Comparison of ENCODE assay signal across 20 cellular contexts in genomic region chr15:60706145-60706544, GRCh38.
A peak's percentile ranks its signal among the peaks of the same experiment; 100 is the strongest.
DNase-seq lines count a peak whose midpoint lies in the region; ATAC-seq, FAIRE-seq and TF ChIP-seq lines count a peak whose summit lies in the region.
"Had no signal": no experiment of that assay in that cellular context is flagged by ENCODE, and none has a peak within 500 bp of the region (broad histone marks: within the 10 kb centered on the region; RNA-seq: fewer than 3 reads in every experiment).

No MANE protein-coding gene starts in this region.

- H3K36me3 Mint-ChIP-seq in activated T-helper 17 cell treated with anti-CD3 and anti-CD28 coated beads, Interleukin-2, amount 50 U/mL, for 72 hours (ENCODE audit: low read depth) = peaks cover 17% of the 10 kb centered on the region

- H2BK120ac ChIP-seq in IMR-90 (ENCODE audit: low read depth, low read length) = peak overlapping the region; percentile 41
- H2BK120ac ChIP-seq in mesenchymal stem cell (ENCODE audit: low read depth, low read length) = peak overlapping the region; percentile 15

- no peaks in the 10 kb centered on the region for H3K9me3 ChIP-seq in IMR-90 (ENCODE audit: control insufficient read depth, insufficient read depth, low read length)
- no peaks in the 10 kb centered on the region for H3K9me3 ChIP-seq in mesenchymal stem cell (ENCODE audit: control insufficient read depth, low read length)
- no peaks in the 10 kb centered on the region for H3K9me3 ChIP-seq in osteoblast (ENCODE audit: low read depth, low read length)
- no peaks in the 10 kb centered on the region for H3K9me3 ChIP-seq in colonic mucosa
- no peaks in the 10 kb centered on the region for H3K9me3 ChIP-seq in HepG2 (ENCODE audit: low read length)

- dilution Hi-C loops in IMR-90 (cut with HindIII; ENCODE audit: low sequenced_read_pairs, unreplicated experiment) = no loop called here

- POLR2A ChIA-PET in IMR-90 (lab: Charles Lee; ENCODE audit: unreplicated experiment) (no interaction called here), HepG2 (lab: Yijun Ruan, JAX) (no interaction called here)

- no peak overlapping the region for H2BK5ac ChIP-seq in IMR-90 (ENCODE audit: low read depth, low read length, poor library complexity, severe bottlenecking)
- H2BK5ac ChIP-seq in mesenchymal stem cell (ENCODE audit: low read depth, low read length, poor library complexity, severe bottlenecking) = no peak overlapping the region

- no peak overlapping the region for H3K56ac ChIP-seq in IMR-90 (ENCODE audit: extremely low read depth, insufficient read depth, low read length)

- ATAC-seq in IMR-90 (ENCODE audit: low read depth) (no peak), GM18861 (IDR thresholded peaks at IDR 0.05; ENCODE audit: unreplicated experiment) (no peak), HepG2 (no peak)
- no peak for ATAC-seq in activated T-helper 17 cell treated with anti-CD3 and anti-CD28 coated beads, Interleukin-2, amount 50 U/mL, for 72 hours (replicated peaks)
- ATAC-seq: A549 had no signal

- DNase-seq in IMR-90 (no peak), mesenchymal stem cell (no peak), osteoblast (ENCODE audit: insufficient read length, low spot score, missing footprints) (peak; percentile 11), colonic mucosa (no peak), HepG2 (ENCODE audit: low spot score) (no peak), HTR-8/SVneo (ENCODE audit: insufficient read length, low spot score) (no peak)
- DNase-seq: AML-193; CD4-positive, alpha-beta T cell; DMS153; DMS79; GDM1; HCEC 1CT; KG1 had no signal

- no peaks in the 10 kb centered on the region for H3K79me1 ChIP-seq in IMR-90 (ENCODE audit: low read depth in 1 of 2, low read length in 2 of 2)
- no peaks in the 10 kb centered on the region for H3K79me1 ChIP-seq in mesenchymal stem cell (replicated peaks; ENCODE audit: low read length, poor library complexity, severe bottlenecking)

- no peak overlapping the region for H3K4ac ChIP-seq in IMR-90 (ENCODE audit: low read depth, low read length)
- H3K4ac ChIP-seq in mesenchymal stem cell (ENCODE audit: low read depth in 1 of 2, low read length in 2 of 2) = peak overlapping the region in 1 of 2 experiments; percentile 51

- H2BK20ac ChIP-seq in IMR-90 (ENCODE audit: low read depth, low read length) = peak overlapping the region; percentile 46; the same call in 1 of the 2 replicates

- H3K9ac ChIP-seq in IMR-90 (ENCODE audit: low read depth, low read length) (no peak overlapping the region), mesenchymal stem cell (ENCODE audit: low read length) (no peak overlapping the region), colonic mucosa (ENCODE audit: low read depth in 2 of 2, low read length in 2 of 2) (no peak overlapping the region), HepG2 (ENCODE audit: insufficient read depth, low read depth, low read length) (no peak overlapping the region)

- H3K36me3 ChIP-seq in IMR-90 (ENCODE audit: control insufficient read depth, insufficient read depth, low read length) = no peaks in the 10 kb centered on the region
- H3K36me3 ChIP-seq in mesenchymal stem cell (ENCODE audit: control insufficient read depth in 1 of 2, insufficient read depth in 2 of 2, low read depth in 1 of 2, low read length in 2 of 2) = no peaks in the 10 kb centered on the region
- no peaks in the 10 kb centered on the region for H3K36me3 ChIP-seq in osteoblast (ENCODE audit: insufficient read depth, low read length)
- H3K36me3 ChIP-seq in colonic mucosa = no peaks in the 10 kb centered on the region
- H3K36me3 ChIP-seq in HepG2 (replicated peaks in 1 of 2; ENCODE audit: control insufficient read depth in 1 of 2, insufficient read depth in 2 of 2, low read length in 2 of 2) = no peaks in the 10 kb centered on the region

- CTCF ChIA-PET in IMR-90 (lab: Yijun Ruan, JAX) (interaction anchor here (1.7 kb wide), 1 partner anchor 30 kb away, joined by 4 read pairs; no protein-coding TSS in a partner anchor), HepG2 (lab: Yijun Ruan, JAX; ENCODE audit: low intra/inter-chr PET ratio, low total read pairs) (no interaction called here)

- peaks cover 12% of the 10 kb centered on the region for H3K4me1 ChIP-seq in IMR-90 (ENCODE audit: control insufficient read depth, insufficient read depth, low read length)
- no peaks in the 10 kb centered on the region for H3K4me1 ChIP-seq in mesenchymal stem cell (ENCODE audit: control insufficient read depth, insufficient read depth, low read depth, low read length)
- no peaks in the 10 kb centered on the region for H3K4me1 ChIP-seq in osteoblast (ENCODE audit: insufficient read depth, low read length)
- no peaks in the 10 kb centered on the region for H3K4me1 ChIP-seq in colonic mucosa
- peaks cover 22% of the 10 kb centered on the region for H3K4me1 ChIP-seq in HepG2 (ENCODE audit: insufficient read depth, low read length)
- H3K4me1 ChIP-seq: A549 had no signal

- TF ChIP-seq EP300 in HepG2 (IDR thresholded peaks at IDR 0.05; ENCODE audit: low read depth in 2 of 2, low read length in 2 of 2) (no peak), HepG2 (CRISPR knock-in tag; IDR thresholded peaks at IDR 0.05; ENCODE audit: borderline replicate concordance) (no peak)

- H3K27me3 ChIP-seq in IMR-90 (ENCODE audit: control insufficient read depth, insufficient read depth, low read length) = no peaks in the 10 kb centered on the region
- no peaks in the 10 kb centered on the region for H3K27me3 ChIP-seq in mesenchymal stem cell (ENCODE audit: control insufficient read depth in 1 of 2, insufficient read depth in 1 of 2, low read length in 2 of 2)
- no peaks in the 10 kb centered on the region for H3K27me3 ChIP-seq in osteoblast (ENCODE audit: insufficient read depth, low read length)
- H3K27me3 ChIP-seq in colonic mucosa = no peaks in the 10 kb centered on the region
- H3K27me3 ChIP-seq in HepG2 (ENCODE audit: control insufficient read depth in 1 of 2, insufficient read depth in 2 of 2, low read length in 2 of 2) = peaks cover 2 to 24% of the 10 kb centered on the region in 2 experiments; a peak in 2 of 5 replicates

- H3K18ac ChIP-seq in IMR-90 (ENCODE audit: low read depth, low read length) (no peak overlapping the region), mesenchymal stem cell (ENCODE audit: low read depth in 1 of 2, low read length in 2 of 2) (peak overlapping the region in 1 of 2 experiments; percentile 25)

- H3K27me3 Mint-ChIP-seq in activated T-helper 17 cell treated with anti-CD3 and anti-CD28 coated beads, Interleukin-2, amount 50 U/mL, for 72 hours = no peaks in the 10 kb centered on the region
- H3K27me3 Mint-ChIP-seq: CD4-positive, alpha-beta T cell had no signal

- FAIRE-seq in HepG2 (lab: Jason Lieb, UNC) (no peak), HTR-8/SVneo (lab: Jason Lieb, UNC) (no peak)
- FAIRE-seq: GM12892, GM18507 had no signal

- peak overlapping the region; percentile 45 to 63 for H2BK12ac ChIP-seq in mesenchymal stem cell (ENCODE audit: low read length in 2 of 2)

- H3K23ac ChIP-seq in IMR-90 (ENCODE audit: low read depth, low read length) (no peak overlapping the region), mesenchymal stem cell (ENCODE audit: low read length in 2 of 2) (no peak overlapping the region)

- no peaks in the 10 kb centered on the region for H3K79me2 ChIP-seq in osteoblast (ENCODE audit: insufficient read depth, low read length)
- H3K79me2 ChIP-seq in HepG2 (ENCODE audit: insufficient read depth, low read length) = no peaks in the 10 kb centered on the region

- H2AFZ ChIP-seq in IMR-90 (replicated peaks; ENCODE audit: low read length, poor library complexity) = no peak overlapping the region
- H2AFZ ChIP-seq in mesenchymal stem cell (ENCODE audit: low read depth, low read length) = no peak overlapping the region
- H2AFZ ChIP-seq in osteoblast (ENCODE audit: low read length) = no peak overlapping the region
- H2AFZ ChIP-seq in HepG2 (ENCODE audit: low read length) = no peak overlapping the region

- H2BK15ac ChIP-seq in IMR-90 (ENCODE audit: low read depth, low read length) (0 out of 3 replicates have a peak overlapping the region, but pooled peaks have one; percentile 60), mesenchymal stem cell (ENCODE audit: low read depth, poor library complexity, severe bottlenecking) (no peak overlapping the region)

- H3K27ac ChIP-seq in IMR-90 (ENCODE audit: insufficient read depth, low read length) (no peak overlapping the region), mesenchymal stem cell (ENCODE audit: low read length, poor library complexity, severe bottlenecking) (no peak overlapping the region), osteoblast (ENCODE audit: low read depth, low read length) (no peak overlapping the region), colonic mucosa (no peak overlapping the region), HepG2 (ENCODE audit: extremely low read length, insufficient read depth, low read length) (no peak overlapping the region)
- H3K27ac ChIP-seq: A549, C4-2B, HL-60 had no signal

- H3K4me3 ChIP-seq in IMR-90 (ENCODE audit: insufficient read depth, low read depth, low read length) = no peak overlapping the region
- no peak overlapping the region for H3K4me3 ChIP-seq in mesenchymal stem cell (ENCODE audit: insufficient read depth in 1 of 2, low read depth in 1 of 2, low read length in 2 of 2)
- no peak overlapping the region for H3K4me3 ChIP-seq in osteoblast (ENCODE audit: insufficient read depth, low read length)
- no peak overlapping the region for H3K4me3 ChIP-seq in colonic mucosa
- H3K4me3 ChIP-seq in HepG2 (replicated peaks in 1 of 3; ENCODE audit: insufficient read depth in 1 of 3, low read depth in 2 of 3, low read length in 3 of 3) = no peak overlapping the region
- H3K4me3 ChIP-seq: A549 had no signal

- H3K9me1 ChIP-seq in IMR-90 (ENCODE audit: insufficient read depth, low read length) = peaks cover 16% of the 10 kb centered on the region

- H3K4me2 ChIP-seq in IMR-90 (ENCODE audit: low read depth, low read length) (no peak overlapping the region), mesenchymal stem cell (ENCODE audit: low read length, poor library complexity, severe bottlenecking) (no peak overlapping the region), osteoblast (ENCODE audit: insufficient read depth, low read length) (no peak overlapping the region), HepG2 (ENCODE audit: low read depth, low read length) (no peak overlapping the region)
- H3K4me2 ChIP-seq: A549 had no signal

- in situ Hi-C loops in IMR-90 (cut with MboI; ENCODE audit: low sequenced_read_pairs) (no loop called here), HepG2 (cut with HindIII; ENCODE audit: extremely low pct_ligation_motif_present, low pct_unique_long_range_greater_than_20kb) (no loop called here)

- no peak overlapping the region for H2AK9ac ChIP-seq in IMR-90 (replicated peaks; ENCODE audit: low read depth, low read length, poor library complexity)

- H3K14ac ChIP-seq in IMR-90 (replicated peaks; ENCODE audit: low read depth, low read length) (no peak overlapping the region), mesenchymal stem cell (ENCODE audit: low read length in 2 of 2) (peak overlapping the region in 1 of 2 experiments; percentile 80)

- WGBS in IMR-90 (ENCODE audit: extremely low coverage in 2 of 2, insufficient read length in 1 of 2), 2 experiments = no CpG with 5 or more reads among the region's 2 CpGs
- 100% methylated on average over 1 of the region's 2 CpGs for WGBS in mesenchymal stem cell
- 2% methylated on average over 2 of the region's 2 CpGs for WGBS in HepG2 (ENCODE audit: low lambda C conversion rate)

- peak overlapping the region; percentile 52; the same call in 1 of the 2 replicates for H4K91ac ChIP-seq in IMR-90 (ENCODE audit: insufficient read depth, low read depth, low read length)
- no peak overlapping the region for H4K91ac ChIP-seq in mesenchymal stem cell (ENCODE audit: low read length)

- no peak for TF ChIP-seq POLR2A in IMR-90 (IDR thresholded peaks at IDR 0.05; ENCODE audit: low read depth, low read length)
- no peak for TF ChIP-seq POLR2A in HepG2 (IDR thresholded peaks at IDR 0.05; ENCODE audit: insufficient read depth in 1 of 2, low read depth in 2 of 2, low read length in 2 of 2)

- no peak overlapping the region for H4K8ac ChIP-seq in IMR-90 (ENCODE audit: low read depth in 2 of 2, low read length in 2 of 2)
- H4K8ac ChIP-seq in mesenchymal stem cell (ENCODE audit: low read length) = peak overlapping the region; percentile 68

- H3K9me3 Mint-ChIP-seq in activated T-helper 17 cell treated with anti-CD3 and anti-CD28 coated beads, Interleukin-2, amount 50 U/mL, for 72 hours = peaks cover 4% of the 10 kb centered on the region
- H3K9me3 Mint-ChIP-seq: CD4-positive, alpha-beta T cell had no signal

- intact Hi-C loops in IMR-90 (cut with micrococcal nuclease) (loop anchor here (5.0 kb wide), 1 partner anchor 346 kb away; no protein-coding TSS in a partner anchor), colonic mucosa (cut with DNase I) (no loop called here), HepG2 (cut with micrococcal nuclease; ENCODE audit: unreplicated experiment) (no loop called here)

- peak overlapping the region; percentile 71 for H3K4me3 Mint-ChIP-seq in activated T-helper 17 cell treated with anti-CD3 and anti-CD28 coated beads, Interleukin-2, amount 50 U/mL, for 72 hours
- H3K4me3 Mint-ChIP-seq: CD4-positive, alpha-beta T cell had no signal

- peaks cover 53% of the 10 kb centered on the region for H3K4me1 Mint-ChIP-seq in activated T-helper 17 cell treated with anti-CD3 and anti-CD28 coated beads, Interleukin-2, amount 50 U/mL, for 72 hours

- no peak for TF ChIP-seq RAD21 in IMR-90 (IDR thresholded peaks at IDR 0.05; ENCODE audit: low read length)
- no peak for TF ChIP-seq RAD21 in HepG2 (CRISPR knock-in tag; IDR thresholded peaks at IDR 0.05)

- peak overlapping the region; percentile 74 for H3K27ac Mint-ChIP-seq in activated T-helper 17 cell treated with anti-CD3 and anti-CD28 coated beads, Interleukin-2, amount 50 U/mL, for 72 hours
- H3K27ac Mint-ChIP-seq: CD4-positive, alpha-beta T cell had no signal

- TF ChIP-seq CTCF in IMR-90 (conservative IDR thresholded peaks at IDR 0.05; ENCODE audit: low read depth, low read length) (no peak), osteoblast (IDR thresholded peaks at IDR 0.05; ENCODE audit: extremely low read depth, low read depth, low read length) (no peak), colonic mucosa (IDR thresholded peaks at IDR 0.05) (no peak), HepG2 (CRISPR knock-in tag; IDR thresholded peaks at IDR 0.05) (no peak)

- H4K5ac ChIP-seq in IMR-90 (ENCODE audit: low read depth, low read length) = no peak overlapping the region

- H2AK5ac ChIP-seq in IMR-90 (ENCODE audit: low read depth, low read length) (peak overlapping the region; percentile 47; the same call in 1 of the 2 replicates), mesenchymal stem cell (ENCODE audit: low read length, severe bottlenecking) (no peak overlapping the region)

- no TSS peak for BruUV-seq in IMR-90 (replicated peaks; lab: Mats Ljungman, UMichigan)
- no TSS peak for BruUV-seq in HepG2 (replicated peaks; lab: Mats Ljungman, UMichigan)

- H4K20me1 ChIP-seq in IMR-90 (ENCODE audit: insufficient read depth, low read length) (no peaks in the 10 kb centered on the region), osteoblast (ENCODE audit: insufficient read depth, low read length) (no peaks in the 10 kb centered on the region), HepG2 (ENCODE audit: insufficient read depth, low read length) (no peaks in the 10 kb centered on the region)
